In the genomic region with DNA sequence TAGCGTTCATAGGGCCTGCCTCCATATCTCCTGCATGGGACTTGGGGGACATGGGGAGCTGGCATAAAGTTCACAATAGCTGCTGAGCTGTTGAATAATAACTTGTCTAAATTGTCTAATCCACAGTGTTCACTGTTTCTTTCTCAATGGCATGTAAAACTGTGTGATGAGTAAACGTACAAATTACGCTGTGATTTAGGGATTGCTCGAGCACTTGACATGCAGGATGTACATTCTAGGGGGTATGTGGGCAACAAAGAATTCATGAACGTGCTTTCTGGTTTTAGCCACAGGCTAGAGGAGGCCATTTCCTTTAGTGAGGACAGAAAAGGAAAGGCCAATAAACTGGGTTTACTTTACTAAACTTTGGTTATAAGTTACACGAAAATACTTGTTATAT, we compare ENCODE assay signal across 33 cellular contexts.
"Had no signal": no experiment of that assay in that cellular context is flagged by ENCODE, and none has a peak within 500 bp of the region (broad histone marks: within the 10 kb centered on the region; RNA-seq: fewer than 3 reads in every experiment).

No MANE protein-coding gene starts in this region.

- H2AFZ ChIP-seq: parathyroid adenoma had no signal

- ATAC-seq: esophagus mucosa; gastroesophageal sphincter; left ventricle myocardium superior; lower lobe of right lung; natural killer cell; sciatic nerve; stimulated activated naive CD8-positive, alpha-beta T cell treated with anti-CD3 and anti-CD28 coated beads, Interleukin-15, amount 100 ng/mL, for 72 hours; upper lobe of right lung had no signal

- H3K27ac ChIP-seq: colonic mucosa, epithelial cell of prostate, gastroesophageal sphincter, lower lobe of right lung, neutrophil, parathyroid adenoma, right atrium auricular region, suprapubic skin, transverse colon, upper lobe of right lung, uterus had no signal

- H3K4me3 ChIP-seq: colonic mucosa, gastroesophageal sphincter, lower lobe of right lung, right atrium auricular region, smooth muscle cell, suprapubic skin, transverse colon, upper lobe of right lung, uterus had no signal

- H3K4me2 ChIP-seq: smooth muscle cell had no signal

- H3K36me3 ChIP-seq: colonic mucosa, gastroesophageal sphincter, lower lobe of right lung, neutrophil, right atrium auricular region, suprapubic skin, transverse colon, upper lobe of right lung, uterus had no signal

- H3K4me1 Mint-ChIP-seq: endodermal cell; immature natural killer cell; natural killer cell; neural crest cell; stimulated activated naive CD8-positive, alpha-beta T cell treated with anti-CD3 and anti-CD28 coated beads, Interleukin-15, amount 100 ng/mL, for 72 hours had no signal

- DNase-seq: colonic mucosa; effector CD8-positive, alpha-beta T cell; endodermal cell; foreskin fibroblast; glutamatergic neuron; hypothalamus; immature natural killer cell; islet precursor cell; kidney glomerular epithelial cell; left ventricle myocardium superior; lower lobe of right lung; natural killer cell; stimulated activated CD4-positive, alpha-beta T cell treated with anti-CD3 and anti-CD28 coated beads, Interleukin-12 subunit alpha, Interleukin-12 subunit beta, amount 100 ng/mL, for 4 hours; stimulated activated CD4-positive, alpha-beta T cell treated with anti-CD3 and anti-CD28 coated beads, Interleukin-1b, Interleukin-23, amount 100 ng/mL, for 48 hours; stimulated activated CD4-positive, alpha-beta T cell treated with anti-CD3 and anti-CD28 coated beads, Interleukin-4, amount 100 ng/mL, for 1 hour; stimulated activated CD8-positive, alpha-beta memory T cell treated with anti-CD3 and anti-CD28 coated beads, Interleukin-4, amount 100 ng/mL, for 48 hours; stimulated activated naive CD4-positive, alpha-beta T cell; stimulated activated naive CD8-positive, alpha-beta T cell treated with anti-CD3 and anti-CD28 coated beads, Interleukin-15, amount 100 ng/mL, for 72 hours; transverse colon; upper lobe of right lung; uterus had no signal

- H3K36me3 Mint-ChIP-seq: immature natural killer cell, natural killer cell had no signal

- H3K4me3 Mint-ChIP-seq: dendritic cell treated with granulocyte-macrophage colony-stimulating factor and Interleukin-4, amounts not matched to agents 40 ng/mL and 50 ng/mL, for 4 days; endodermal cell; immature natural killer cell; natural killer cell; neural crest cell; stimulated activated naive CD8-positive, alpha-beta T cell treated with anti-CD3 and anti-CD28 coated beads, Interleukin-15, amount 100 ng/mL, for 72 hours had no signal

- H3K79me2 ChIP-seq: parathyroid adenoma had no signal

- H3K9ac ChIP-seq: parathyroid adenoma had no signal

- H3K27me3 Mint-ChIP-seq: dendritic cell treated with granulocyte-macrophage colony-stimulating factor and Interleukin-4, amounts not matched to agents 40 ng/mL and 50 ng/mL, for 4 days; progenitor cell of endocrine pancreas; stimulated activated naive CD8-positive, alpha-beta T cell treated with anti-CD3 and anti-CD28 coated beads, Interleukin-15, amount 100 ng/mL, for 72 hours had no signal

- H3K9me3 ChIP-seq: colonic mucosa, gastroesophageal sphincter, lower lobe of right lung, neutrophil, right atrium auricular region, suprapubic skin, transverse colon, upper lobe of right lung, uterus had no signal

- H3K27me3 ChIP-seq: colonic mucosa, gastroesophageal sphincter, neutrophil, right atrium auricular region, suprapubic skin, transverse colon, upper lobe of right lung, uterus had no signal

- H3K27ac Mint-ChIP-seq: dendritic cell treated with granulocyte-macrophage colony-stimulating factor and Interleukin-4, amounts not matched to agents 40 ng/mL and 50 ng/mL, for 4 days; endodermal cell; immature natural killer cell; natural killer cell; progenitor cell of endocrine pancreas; stimulated activated naive CD8-positive, alpha-beta T cell treated with anti-CD3 and anti-CD28 coated beads, Interleukin-15, amount 100 ng/mL, for 72 hours had no signal

- H3K9me3 Mint-ChIP-seq: endodermal cell had no signal

- H3K4me1 ChIP-seq: colonic mucosa, gastroesophageal sphincter, lower lobe of right lung, parathyroid adenoma, right atrium auricular region, suprapubic skin, transverse colon, upper lobe of right lung, uterus had no signal
